Comparison of ENCODE assay signal across 11 cellular contexts in the genomic region with DNA sequence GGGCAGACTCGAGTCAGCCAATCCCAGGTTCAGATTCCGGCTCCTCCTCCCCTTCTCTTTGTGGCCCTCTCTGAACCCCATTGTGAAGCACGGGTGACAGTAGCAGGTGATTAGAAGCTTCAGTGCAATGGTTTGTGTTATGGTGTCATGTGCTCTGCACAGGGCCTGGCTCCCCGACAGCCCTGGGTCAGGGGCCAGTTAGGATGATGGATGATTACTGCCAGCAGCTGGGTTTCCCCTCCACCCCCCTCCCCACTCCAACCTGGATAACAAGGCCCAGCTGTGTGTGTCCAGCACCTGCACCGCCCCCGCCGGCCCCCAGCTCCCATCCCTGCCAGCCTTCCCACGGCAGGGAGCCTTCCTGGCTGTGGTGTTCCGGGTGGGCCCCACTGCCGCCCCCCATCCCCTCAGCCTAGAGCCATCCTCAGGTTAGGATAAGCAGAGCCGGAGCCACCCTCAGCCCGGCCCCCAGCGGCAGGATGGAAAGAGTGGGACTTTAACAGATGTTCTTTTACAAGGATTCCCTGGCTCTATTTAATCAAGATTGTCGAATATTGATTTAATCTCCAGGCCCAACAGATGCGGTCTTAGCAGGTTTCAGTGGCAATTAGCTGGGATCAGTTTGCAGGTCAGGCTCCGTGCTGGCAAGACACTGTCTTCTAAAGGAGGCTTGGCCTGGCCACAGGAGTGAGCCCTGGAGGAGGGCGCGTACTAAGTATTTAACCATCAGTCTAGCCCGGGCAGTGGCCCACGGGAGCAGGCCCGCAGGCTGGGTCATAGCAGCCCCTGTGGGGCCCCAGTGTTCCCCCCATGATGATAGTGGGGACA.
A peak's percentile ranks its signal among the peaks of the same experiment; 100 is the strongest.
DNase-seq lines count a peak whose midpoint lies in the region; FAIRE-seq and TF ChIP-seq lines count a peak whose summit lies in the region.
"Had no signal": no experiment of that assay in that cellular context is flagged by ENCODE, and none has a peak within 500 bp of the region (broad histone marks: within the 10 kb centered on the region; RNA-seq: fewer than 3 reads in every experiment).

No MANE protein-coding gene starts in this region.

- peak overlapping the region; percentile 71 for H3K4me3 Mint-ChIP-seq in glutamatergic neuron (ENCODE audit: unreplicated experiment)
- H3K4me3 Mint-ChIP-seq: activated CD4-positive, alpha-beta memory T cell treated with anti-CD3 and anti-CD28 coated beads for 36 hours; natural killer cell had no signal

- H3K4me1 Mint-ChIP-seq in glutamatergic neuron (ENCODE audit: low read depth, unreplicated experiment) = peaks cover 32% of the 10 kb centered on the region
- H3K4me1 Mint-ChIP-seq: natural killer cell had no signal

- peaks cover 19% of the 10 kb centered on the region for H3K27me3 Mint-ChIP-seq in glutamatergic neuron (ENCODE audit: unreplicated experiment)
- H3K27me3 Mint-ChIP-seq: activated CD4-positive, alpha-beta memory T cell treated with anti-CD3 and anti-CD28 coated beads for 36 hours had no signal

- peak overlapping the region; percentile 65 for H3K27ac ChIP-seq in substantia nigra (ENCODE audit: low read depth, low read length, poor library complexity, severe bottlenecking)
- H3K27ac ChIP-seq: 22Rv1 had no signal

- no peak for TF ChIP-seq CTCF in glutamatergic neuron (IDR thresholded peaks at IDR 0.05; ENCODE audit: partially characterized antibody, unreplicated experiment)

- H3K9me3 Mint-ChIP-seq in glutamatergic neuron (ENCODE audit: unreplicated experiment) = peaks cover 15% of the 10 kb centered on the region
- H3K9me3 Mint-ChIP-seq: activated CD4-positive, alpha-beta memory T cell treated with anti-CD3 and anti-CD28 coated beads for 36 hours; natural killer cell had no signal

- peak overlapping the region; percentile 98 for H3K27ac Mint-ChIP-seq in glutamatergic neuron (ENCODE audit: unreplicated experiment)
- H3K27ac Mint-ChIP-seq: activated CD4-positive, alpha-beta memory T cell treated with anti-CD3 and anti-CD28 coated beads for 36 hours; natural killer cell had no signal

- no peaks in the 10 kb centered on the region for H3K36me3 Mint-ChIP-seq in glutamatergic neuron (ENCODE audit: unreplicated experiment)
- H3K36me3 Mint-ChIP-seq: activated CD4-positive, alpha-beta memory T cell treated with anti-CD3 and anti-CD28 coated beads for 36 hours; natural killer cell had no signal

- FAIRE-seq in HTR-8/SVneo (lab: Jason Lieb, UNC) = no peak

- DNase-seq in DMS153 (lab: John Stamatoyannopoulos, UW) = peak; percentile 14
- DNase-seq in DMS153 treated with DMSO at 0.1 percent for 48 hours (lab: John Stamatoyannopoulos, UW; ENCODE audit: unreplicated experiment) = no peak
- DNase-seq in NCI-H774 (lab: John Stamatoyannopoulos, UW) = peak; percentile 95
- DNase-seq in glutamatergic neuron = peak; percentile 57
- peak in 17 of 49 donors; percentile 5 to 53 (median 26) for DNase-seq in substantia nigra (lab: John Stamatoyannopoulos, UW)
- no peak for DNase-seq in NOMO-1 (lab: John Stamatoyannopoulos, UW; ENCODE audit: unreplicated experiment in 2 of 2)
- DNase-seq in MV-4-11 (lab: John Stamatoyannopoulos, UW) = no peak
- DNase-seq in HTR-8/SVneo (ENCODE audit: insufficient read length, low spot score) = no peak
- DNase-seq: activated CD4-positive, alpha-beta memory T cell treated with anti-CD3 and anti-CD28 coated beads for 36 hours; natural killer cell had no signal

Comparison
In these comparisons a context has a peak if more than half of its experiments do, and no peak if none do; other contexts are left out.
1. DNase-seq: peak in DMS153 (single experiment), NCI-H774 (single experiment) and glutamatergic neuron (single experiment); none in DMS153 treated with DMSO at 0.1 percent for 48 hours (single experiment), NOMO-1 (0 of 2), MV-4-11 (single experiment) and HTR-8/SVneo (single experiment).